1 cellular context compared by ENCODE assay signal in the genomic region with DNA sequence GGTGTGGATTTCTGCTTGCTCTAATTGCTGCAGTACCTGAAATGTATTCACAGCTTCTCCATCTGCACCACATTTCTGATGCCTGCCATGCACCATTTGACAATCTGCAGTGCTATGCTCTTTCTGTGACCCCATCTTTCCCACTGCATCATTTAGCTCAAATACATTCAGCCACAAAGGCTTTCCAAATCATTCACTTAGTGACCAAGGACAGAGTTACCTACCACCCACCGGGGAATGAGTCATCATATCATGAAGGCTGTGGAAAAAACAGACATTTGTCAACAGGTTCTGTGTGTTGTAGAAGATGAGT.
TF ChIP-seq lines count a peak whose summit lies in the region.

No MANE protein-coding gene starts in this region.

TF ChIP-seq in GM12878, 131 proteins besides CTCF, POLR2A, EP300 and RAD21 (continued from another document):
- TF ChIP-seq, protein P1, sequence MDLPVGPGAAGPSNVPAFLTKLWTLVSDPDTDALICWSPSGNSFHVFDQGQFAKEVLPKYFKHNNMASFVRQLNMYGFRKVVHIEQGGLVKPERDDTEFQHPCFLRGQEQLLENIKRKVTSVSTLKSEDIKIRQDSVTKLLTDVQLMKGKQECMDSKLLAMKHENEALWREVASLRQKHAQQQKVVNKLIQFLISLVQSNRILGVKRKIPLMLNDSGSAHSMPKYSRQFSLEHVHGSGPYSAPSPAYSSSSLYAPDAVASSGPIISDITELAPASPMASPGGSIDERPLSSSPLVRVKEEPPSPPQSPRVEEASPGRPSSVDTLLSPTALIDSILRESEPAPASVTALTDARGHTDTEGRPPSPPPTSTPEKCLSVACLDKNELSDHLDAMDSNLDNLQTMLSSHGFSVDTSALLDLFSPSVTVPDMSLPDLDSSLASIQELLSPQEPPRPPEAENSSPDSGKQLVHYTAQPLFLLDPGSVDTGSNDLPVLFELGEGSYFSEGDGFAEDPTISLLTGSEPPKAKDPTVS (IDR thresholded peaks at IDR 0.05; ENCODE audit: low read depth, low read length) = no peak
- no peak for TF ChIP-seq NR2C2 (IDR thresholded peaks at IDR 0.05; ENCODE audit: borderline replicate concordance, control insufficient read depth, insufficient read length, low read depth)
- no peak for TF ChIP-seq SUPT20H (IDR thresholded peaks at IDR 0.05; ENCODE audit: borderline replicate concordance, control insufficient read depth, low read depth, low read length)
- TF ChIP-seq SMARCA5 (IDR thresholded peaks at IDR 0.05) = no peak
- TF ChIP-seq JUNB (IDR thresholded peaks at IDR 0.05) = peak; percentile 36; the same call in 1 of the 2 replicates
- TF ChIP-seq POLR2AphosphoS5 (IDR thresholded peaks at IDR 0.05; ENCODE audit: low read length) = no peak
- TF ChIP-seq, protein P2, sequence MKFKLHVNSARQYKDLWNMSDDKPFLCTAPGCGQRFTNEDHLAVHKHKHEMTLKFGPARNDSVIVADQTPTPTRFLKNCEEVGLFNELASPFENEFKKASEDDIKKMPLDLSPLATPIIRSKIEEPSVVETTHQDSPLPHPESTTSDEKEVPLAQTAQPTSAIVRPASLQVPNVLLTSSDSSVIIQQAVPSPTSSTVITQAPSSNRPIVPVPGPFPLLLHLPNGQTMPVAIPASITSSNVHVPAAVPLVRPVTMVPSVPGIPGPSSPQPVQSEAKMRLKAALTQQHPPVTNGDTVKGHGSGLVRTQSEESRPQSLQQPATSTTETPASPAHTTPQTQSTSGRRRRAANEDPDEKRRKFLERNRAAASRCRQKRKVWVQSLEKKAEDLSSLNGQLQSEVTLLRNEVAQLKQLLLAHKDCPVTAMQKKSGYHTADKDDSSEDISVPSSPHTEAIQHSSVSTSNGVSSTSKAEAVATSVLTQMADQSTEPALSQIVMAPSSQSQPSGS (IDR thresholded peaks at IDR 0.05; ENCODE audit: low read length) = peak; percentile 55; the same call in 1 of the 2 replicates
- TF ChIP-seq SMAD5 (IDR thresholded peaks at IDR 0.05; ENCODE audit: low read depth) = no peak
- peak; percentile 55; the same call in 1 of the 2 replicates for TF ChIP-seq BCL11A (IDR thresholded peaks at IDR 0.05; ENCODE audit: low read depth, low read length)
- no peak for TF ChIP-seq EZH2 (IDR thresholded peaks at IDR 0.05; ENCODE audit: borderline replicate concordance, control insufficient read depth, low read depth, low read length)
- TF ChIP-seq RUNX3 (IDR thresholded peaks at IDR 0.05; ENCODE audit: low read length) = peak; percentile 74
- TF ChIP-seq WRNIP1 (IDR thresholded peaks at IDR 0.05; ENCODE audit: borderline replicate concordance, low read depth, low read length) = no peak
- TF ChIP-seq NFIC (IDR thresholded peaks at IDR 0.05; ENCODE audit: low read depth, low read length) = peak; percentile 49; the same call in 1 of the 2 replicates
- no peak for TF ChIP-seq CBX3 (IDR thresholded peaks at IDR 0.05; ENCODE audit: borderline replicate concordance, low read depth)
- no peak for TF ChIP-seq RBBP5 (conservative IDR thresholded peaks at IDR 0.05)
- TF ChIP-seq STAT1 (conservative IDR thresholded peaks at IDR 0.05) = no peak
- no peak for TF ChIP-seq RFX5 (IDR thresholded peaks at IDR 0.05; ENCODE audit: low read depth, low read length)
TF ChIP-seq in GM12878: peak in this region for 5.
